16 cellular contexts compared by ENCODE assay signal in genomic region chr11:47060807-47061206, GRCh38.
A peak's percentile ranks its signal among the peaks of the same experiment; 100 is the strongest.
DNase-seq lines count a peak whose midpoint lies in the region; ATAC-seq, FAIRE-seq and TF ChIP-seq lines count a peak whose summit lies in the region.
"Had no signal": no experiment of that assay in that cellular context is flagged by ENCODE, and none has a peak within 500 bp of the region (broad histone marks: within the 10 kb centered on the region; RNA-seq: fewer than 3 reads in every experiment).

No MANE protein-coding gene starts in this region.

- H3K27me3 ChIP-seq in GM23338 (ENCODE audit: insufficient read depth) (no peaks in the 10 kb centered on the region), SK-N-SH (ENCODE audit: insufficient read depth) (no peaks in the 10 kb centered on the region)
- H3K27me3 ChIP-seq in effector memory CD4-positive, alpha-beta T cell (replicated peaks; ENCODE audit: control insufficient read depth, insufficient read depth, low read length, poor library complexity, severe bottlenecking), result no peaks in the 10 kb centered on the region

- DNase-seq in A549 (ENCODE audit: low read depth in 1 of 2, low spot score in 1 of 2) (peak in 1 of 2 experiments; percentile 31), GM23338 (ENCODE audit: low spot score) (peak; percentile 34), SK-N-SH (no peak), erythroblast (lab: John Stamatoyannopoulos, UW) (peak; percentile 54 to 64), NCI-H524 treated with DMSO at 0.1 percent for 48 hours (lab: John Stamatoyannopoulos, UW) (no peak), GF-D8 (lab: John Stamatoyannopoulos, UW) (no peak), NCI-H2171 (lab: John Stamatoyannopoulos, UW) (no peak)
- DNase-seq in effector memory CD4-positive, alpha-beta T cell, result no peak
- DNase-seq: activated naive CD4-positive, alpha-beta T cell treated with anti-CD3 and anti-CD28 coated beads, Interleukin-2, amount 50 U/mL, for 16 hours; effector CD4-positive, alpha-beta T cell; hypothalamus; NCI-H1436 treated with DMSO at 0.1 percent for 48 hours; NCI-H774; right cardiac atrium; trophoblast cell had no signal

- no peaks in the 10 kb centered on the region for H3K9me2 ChIP-seq in GM23338 (ENCODE audit: insufficient read depth)
- no peaks in the 10 kb centered on the region for H3K9me2 ChIP-seq in SK-N-SH

- no peaks in the 10 kb centered on the region for H3K9me3 ChIP-seq in A549
- H3K9me3 ChIP-seq in SK-N-SH, result no peaks in the 10 kb centered on the region
- no peaks in the 10 kb centered on the region for H3K9me3 ChIP-seq in effector memory CD4-positive, alpha-beta T cell (ENCODE audit: control insufficient read depth, low read length)

- TF ChIP-seq RAD21 in A549 (conservative IDR thresholded peaks at IDR 0.05 in 1 of 2, IDR thresholded peaks at IDR 0.05 in 1 of 2), result no peak
- TF ChIP-seq RAD21 in SK-N-SH (IDR thresholded peaks at IDR 0.05; ENCODE audit: low read length), result no peak

- no peaks in the 10 kb centered on the region for H3K27me3 Mint-ChIP-seq in GM23338 (ENCODE audit: insufficient read depth, low read depth, poor library complexity)

- H3K79me2 ChIP-seq in GM23338 (replicated peaks; ENCODE audit: insufficient read depth) (no peaks in the 10 kb centered on the region), SK-N-SH (ENCODE audit: insufficient read depth) (no peaks in the 10 kb centered on the region)

- POLR2A ChIA-PET in A549 (lab: Yijun Ruan, JAX), result interaction anchor here (0.6 kb wide), 2 partner anchors 10 to 477 kb away, joined by 4 to 8 read pairs; no protein-coding TSS in a partner anchor
- POLR2A ChIA-PET in SK-N-SH (lab: Yijun Ruan, JAX), result no interaction called here

- H3K36me3 ChIP-seq in GM23338 (ENCODE audit: insufficient read depth) (no peaks in the 10 kb centered on the region), SK-N-SH (replicated peaks in 1 of 2; ENCODE audit: control insufficient read depth in 1 of 2, insufficient read depth in 2 of 2, low read length in 1 of 2) (peaks cover 2 to 13% of the 10 kb centered on the region in 2 experiments)
- H3K36me3 ChIP-seq in effector memory CD4-positive, alpha-beta T cell (ENCODE audit: control insufficient read depth, insufficient read depth, low read length), result no peaks in the 10 kb centered on the region

- no peak overlapping the region; the same call in 2 of the 3 replicates for H3K4me3 Mint-ChIP-seq in GM23338
- H3K4me3 Mint-ChIP-seq: CD14-positive monocyte had no signal

- H3K27ac ChIP-seq in A549, result peak overlapping the region; percentile 63 to 74
- peak overlapping the region; percentile 52 for H3K27ac ChIP-seq in GM23338 (ENCODE audit: low read depth)
- H3K27ac ChIP-seq in SK-N-SH (ENCODE audit: low read depth in 2 of 2, low read length in 1 of 2), result peak overlapping the region; percentile 17 to 41; a peak in 3 of 4 replicates
- no peak overlapping the region for H3K27ac ChIP-seq in effector memory CD4-positive, alpha-beta T cell (ENCODE audit: insufficient read depth, low read length, poor library complexity, severe bottlenecking)

- H4K20me1 ChIP-seq in GM23338 (replicated peaks; ENCODE audit: insufficient read depth) (no peaks in the 10 kb centered on the region), SK-N-SH (ENCODE audit: insufficient read depth) (no peaks in the 10 kb centered on the region)

- H3K27ac Mint-ChIP-seq in GM23338, result peak overlapping the region; percentile 96

- H3K9me3 Mint-ChIP-seq in GM23338, result peaks cover 4% of the 10 kb centered on the region

- 58% methylated on average over 2 of the region's 2 CpGs for WGBS in A549 (ENCODE audit: missing lambda C conversion rate)
- 83% methylated on average over 2 of the region's 2 CpGs for WGBS in SK-N-SH (ENCODE audit: low lambda C conversion rate)

- TF ChIP-seq EP300 in A549 (IDR thresholded peaks at IDR 0.05) (no peak), SK-N-SH (IDR thresholded peaks at IDR 0.05; ENCODE audit: borderline replicate concordance in 1 of 2, low read depth in 1 of 2, low read length in 1 of 2) (no peak)

- H3K4me1 ChIP-seq in A549, result peaks cover 17% of the 10 kb centered on the region
- peaks cover 39% of the 10 kb centered on the region for H3K4me1 ChIP-seq in GM23338 (ENCODE audit: insufficient read depth)
- H3K4me1 ChIP-seq in SK-N-SH (ENCODE audit: control insufficient read depth in 1 of 2, insufficient read depth in 2 of 2, low read depth in 1 of 2, low read length in 1 of 2), result peaks cover 0 to 25% of the 10 kb centered on the region in 2 experiments; a peak in 2 of 4 replicates
- H3K4me1 ChIP-seq in effector memory CD4-positive, alpha-beta T cell (ENCODE audit: control insufficient read depth, insufficient read depth, low read length, poor library complexity, severe bottlenecking), result no peaks in the 10 kb centered on the region

- peaks cover 39% of the 10 kb centered on the region for H3K4me1 Mint-ChIP-seq in GM23338

- H3K36me3 Mint-ChIP-seq in GM23338 (ENCODE audit: low read depth), result peaks cover 9% of the 10 kb centered on the region

- CTCF ChIA-PET in A549 (lab: Yijun Ruan, JAX), result interaction anchor here (0.5 kb wide), 1 partner anchor 99 kb away, joined by 5 read pairs; no protein-coding TSS in a partner anchor
- CTCF ChIA-PET in SK-N-SH (lab: Yijun Ruan, JAX), result no interaction called here

- FAIRE-seq in A549 (lab: Jason Lieb, UNC), result no peak

- H3K4me3 ChIP-seq in A549 (no peak overlapping the region), GM23338 (no peak overlapping the region), SK-N-SH (ENCODE audit: low read depth in 2 of 2, low read length in 1 of 2) (no peak overlapping the region)
- H3K4me3 ChIP-seq in effector memory CD4-positive, alpha-beta T cell (ENCODE audit: insufficient read depth, low read depth, low read length, poor library complexity, severe bottlenecking), result no peak overlapping the region

- TF ChIP-seq POLR2A in A549 (IDR thresholded peaks at IDR 0.05; ENCODE audit: low read length), result no peak
- no peak for TF ChIP-seq POLR2A in erythroblast (IDR thresholded peaks at IDR 0.05; ENCODE audit: low read length)

- H3K4me2 ChIP-seq in A549 (peak overlapping the region; percentile 46), GM23338 (0 out of 2 replicates have a peak overlapping the region, but pooled peaks have one; percentile 41), SK-N-SH (peak overlapping the region; percentile 13; the same call in 1 of the 2 replicates)

- H2AFZ ChIP-seq in GM23338 (no peak overlapping the region), SK-N-SH (ENCODE audit: low read depth) (no peak overlapping the region)

- ATAC-seq in A549, result peak in 1 of 2 experiments; percentile 45; a peak in 2 of 6 replicates
- ATAC-seq in GM23338, result no peak; the same call in 2 of the 3 replicates
- ATAC-seq: right cardiac atrium had no signal

- no peak overlapping the region; the same call in 1 of the 2 replicates for H3K9ac ChIP-seq in SK-N-SH

- TF ChIP-seq CTCF in A549 (IDR thresholded peaks at IDR 0.05), result no peak
- no peak for TF ChIP-seq CTCF in GM23338 (conservative IDR thresholded peaks at IDR 0.05; ENCODE audit: low read depth in 2 of 2)
- TF ChIP-seq CTCF in SK-N-SH (IDR thresholded peaks at IDR 0.05), result no peak

- H3F3A ChIP-seq in GM23338 (replicated peaks; ENCODE audit: low read depth), result no peaks in the 10 kb centered on the region
- H3F3A ChIP-seq in SK-N-SH (replicated peaks; ENCODE audit: insufficient read depth), result peaks cover 4% of the 10 kb centered on the region

TF ChIP-seq in A549, 52 proteins besides CTCF, POLR2A, EP300 and RAD21 (continues in another document):
- TF ChIP-seq ATOH8 (CRISPR knock-in tag; IDR thresholded peaks at IDR 0.05; ENCODE audit: low read depth) (no peak), MAFK (IDR thresholded peaks at IDR 0.05; ENCODE audit: partially characterized antibody) (peak; percentile 61), CEBPB (IDR thresholded peaks at IDR 0.05) (no peak), NFE2L2 (conservative IDR thresholded peaks at IDR 0.05; ENCODE audit: low read length) (peak; percentile 32; the same call in 1 of the 2 replicates)

TF ChIP-seq in GM23338, 12 proteins besides CTCF, POLR2A, EP300 and RAD21 (continues in another document):
- TF ChIP-seq NANOG (IDR thresholded peaks at IDR 0.05; ENCODE audit: borderline replicate concordance) (no peak), ZNF114 (CRISPR knock-in tag; IDR thresholded peaks at IDR 0.05) (no peak), POLR2AphosphoS5 (IDR thresholded peaks at IDR 0.05; ENCODE audit: low read depth) (no peak), EZH2 (IDR thresholded peaks at IDR 0.05; ENCODE audit: low read depth, unreplicated experiment) (no peak), ETS1 (IDR thresholded peaks at IDR 0.05) (no peak)

TF ChIP-seq in SK-N-SH, 30 proteins besides CTCF, POLR2A, EP300 and RAD21 (continues in another document):
- no peak for TF ChIP-seq POLR2AphosphoS5 (IDR thresholded peaks at IDR 0.05; ENCODE audit: low read depth, low read length)
- no peak for TF ChIP-seq MEF2A (IDR thresholded peaks at IDR 0.05; ENCODE audit: borderline replicate concordance, low read depth)
- no peak for TF ChIP-seq REST (IDR thresholded peaks at IDR 0.05; ENCODE audit: low read depth, low read length)
- no peak for TF ChIP-seq GABPA (IDR thresholded peaks at IDR 0.05; ENCODE audit: low read depth)
- no peak for TF ChIP-seq RFX5 (IDR thresholded peaks at IDR 0.05; ENCODE audit: low read length)
- TF ChIP-seq FOXJ3 (CRISPR knock-in tag; IDR thresholded peaks at IDR 0.05), result no peak
- TF ChIP-seq FOSL2 (IDR thresholded peaks at IDR 0.05; ENCODE audit: borderline replicate concordance, low read depth), result no peak
- TF ChIP-seq FOXM1 (IDR thresholded peaks at IDR 0.05; ENCODE audit: low read depth), result no peak

Comparison
In these comparisons a context has a peak if more than half of its experiments do, and no peak if none do; other contexts are left out.
1. DNase-seq: peak in GM23338 (single experiment) and erythroblast (2 of 2); none in SK-N-SH (single experiment), NCI-H524 treated with DMSO at 0.1 percent for 48 hours (single experiment), GF-D8 (single experiment), NCI-H2171 (single experiment) and effector memory CD4-positive, alpha-beta T cell (0 of 3).
2. Peak in every context shown above with its lines, with median percentiles within 50 percentile points of each other: H3K4me2 ChIP-seq.